ENCODE assay signal across 8 cellular contexts in genomic region chr22:30694638-30695350, GRCh38. TPM values are rescaled to one million over a fixed set of nuclear protein-coding genes. Genes with fewer than 3 reads are reported as not detected.
DNase-seq lines count a peak whose midpoint lies in the region; ATAC-seq and TF ChIP-seq lines count a peak whose summit lies in the region.

TSS of gene OSBP2 (plus strand) at chr22:30694874. CDS start at chr22:30694910, 36 bp downstream.

- no peak within 1 kb of the TSS for H3K27ac ChIP-seq in OCI-LY3 (ENCODE audit: low read length)

- H3K4me2 ChIP-seq in OCI-LY3 (ENCODE audit: low read length) = peak within 1 kb of the TSS; percentile 71

- no peaks in the 10 kb centered on the region for H3K36me3 ChIP-seq in OCI-LY3 (replicated peaks; ENCODE audit: low read depth, low read length)

- no peak within 1 kb of the TSS for H3K27ac Mint-ChIP-seq in activated naive CD4-positive, alpha-beta T cell treated with anti-CD3 and anti-CD28 coated beads, Interleukin-2, amount 10 ng/mL, durations not matched to agents 7 days and 5 days

- H3K27me3 Mint-ChIP-seq in activated naive CD4-positive, alpha-beta T cell treated with anti-CD3 and anti-CD28 coated beads, Interleukin-2, amount 10 ng/mL, durations not matched to agents 7 days and 5 days = peaks cover 46% of the 10 kb centered on the region

- no peaks in the 10 kb centered on the region for H4K20me1 ChIP-seq in OCI-LY3 (ENCODE audit: insufficient read depth, low read length)

- H3K27me3 ChIP-seq in OCI-LY3 (ENCODE audit: low read depth, low read length) = peaks cover 28% of the 10 kb centered on the region; the same call in 1 of the 2 replicates

- peak within 1 kb of the TSS; percentile 79 for H3K4me3 ChIP-seq in OCI-LY3 (ENCODE audit: low read length)

- peak; percentile 12 for DNase-seq in DMS79 treated with DMSO at 0.1 percent for 48 hours (lab: John Stamatoyannopoulos, UW)
- no peak for DNase-seq in DMS79 (lab: John Stamatoyannopoulos, UW)
- peak; percentile 51 for DNase-seq in activated naive CD4-positive, alpha-beta T cell treated with anti-CD3 and anti-CD28 coated beads, Interleukin-2, amount 10 ng/mL, durations not matched to agents 7 days and 5 days
- no peak for DNase-seq in Right ventricle myocardium inferior (ENCODE audit: missing footprints)
- no peak for DNase-seq in occipital lobe (lab: John Stamatoyannopoulos, UW)

- no peaks in the 10 kb centered on the region for H3K36me3 Mint-ChIP-seq in activated naive CD4-positive, alpha-beta T cell treated with anti-CD3 and anti-CD28 coated beads, Interleukin-2, amount 10 ng/mL, durations not matched to agents 7 days and 5 days

- H3K4me1 Mint-ChIP-seq in activated naive CD4-positive, alpha-beta T cell treated with anti-CD3 and anti-CD28 coated beads, Interleukin-2, amount 10 ng/mL, durations not matched to agents 7 days and 5 days = peaks cover 13% of the 10 kb centered on the region

- no peaks in the 10 kb centered on the region for H3K9me3 Mint-ChIP-seq in activated naive CD4-positive, alpha-beta T cell treated with anti-CD3 and anti-CD28 coated beads, Interleukin-2, amount 10 ng/mL, durations not matched to agents 7 days and 5 days

- CTCF ChIA-PET in activated naive CD4-positive, alpha-beta T cell treated with anti-CD3 and anti-CD28 coated beads, Interleukin-2, amount 10 ng/mL, durations not matched to agents 7 days and 5 days (lab: Charles Lee) = interaction anchor here (1.2 to 4.9 kb wide), 3 partner anchors 48 to 60 kb away, joined by 3 to 19 read pairs (median 7); no protein-coding TSS in a partner anchor

- peak within 1 kb of the TSS; percentile 60 for H3K9ac ChIP-seq in OCI-LY3 (ENCODE audit: low read length)

- no peaks in the 10 kb centered on the region for H3K9me3 ChIP-seq in OCI-LY3 (ENCODE audit: insufficient read depth, low read length)

- intact Hi-C loops in Right ventricle myocardium inferior (cut with DNase I) = no loop called here

- ATAC-seq in Right ventricle myocardium inferior (peak; percentile 63), HG02870 (IDR thresholded peaks at IDR 0.05; ENCODE audit: unreplicated experiment) (no peak), HG03095 (IDR thresholded peaks at IDR 0.05; ENCODE audit: unreplicated experiment) (no peak)

- peak within 1 kb of the TSS; percentile 89 for H3K4me3 Mint-ChIP-seq in activated naive CD4-positive, alpha-beta T cell treated with anti-CD3 and anti-CD28 coated beads, Interleukin-2, amount 10 ng/mL, durations not matched to agents 7 days and 5 days

- H2AFZ ChIP-seq in OCI-LY3 (ENCODE audit: low read depth, low read length) = peak within 1 kb of the TSS; percentile 86

- no peak for TF ChIP-seq CTCF in OCI-LY3 (IDR thresholded peaks at IDR 0.05; ENCODE audit: low read depth, low read length)

- no peaks in the 10 kb centered on the region for H3K4me1 ChIP-seq in OCI-LY3 (ENCODE audit: low read length)

- no peaks in the 10 kb centered on the region for H3K79me2 ChIP-seq in OCI-LY3 (ENCODE audit: low read length)

RNA-seq across cellular contexts. Expression of gene OSBP2, which starts in this region (rescaled TPM):
- total RNA-seq in Right ventricle myocardium inferior (11.1 TPM), occipital lobe (27.0 TPM)

Comparison
In these comparisons a context has a peak if more than half of its experiments do, and no peak if none do; other contexts are left out.
1. DNase-seq: peak in DMS79 treated with DMSO at 0.1 percent for 48 hours (single experiment) and activated naive CD4-positive, alpha-beta T cell treated with anti-CD3 and anti-CD28 coated beads, Interleukin-2, amount 10 ng/mL, durations not matched to agents 7 days and 5 days (single experiment); none in DMS79 (single experiment), Right ventricle myocardium inferior (single experiment) and occipital lobe (single experiment).